Comparison of ENCODE assay signal across 23 cellular contexts in the genomic region with DNA sequence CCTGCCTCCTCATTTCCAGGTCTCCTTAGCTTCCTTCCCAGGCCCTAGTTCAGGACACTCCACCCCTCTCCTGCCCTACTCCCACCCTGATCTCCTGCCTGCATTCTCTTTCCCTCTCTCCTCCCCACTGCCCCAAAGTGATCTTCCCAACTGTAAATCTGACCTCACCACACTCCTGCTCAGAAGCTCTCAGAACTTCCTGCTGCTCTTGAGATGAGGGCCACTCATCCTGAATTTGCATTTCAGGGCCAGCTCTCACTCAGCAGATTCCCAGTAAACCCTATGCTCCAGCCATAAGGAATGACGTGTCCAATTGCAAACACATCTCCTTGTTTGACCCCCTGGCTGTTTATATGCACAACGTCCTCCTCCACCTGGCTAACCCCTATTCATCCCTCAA.
"Had no signal": no experiment of that assay in that cellular context is flagged by ENCODE, and none has a peak within 500 bp of the region (broad histone marks: within the 10 kb centered on the region; RNA-seq: fewer than 3 reads in every experiment).

No MANE protein-coding gene starts in this region.

- H3K4me1 ChIP-seq: esophagus squamous epithelium, gastrocnemius medialis, testis, vagina had no signal

- H3K27me3 Mint-ChIP-seq: activated CD4-positive, alpha-beta memory T cell treated with anti-CD3 and anti-CD28 coated beads, Interleukin-2, amount 10 ng/mL, durations not matched to agents 7 days and 5 days had no signal

- H3K27ac Mint-ChIP-seq: activated CD4-positive, alpha-beta memory T cell treated with anti-CD3 and anti-CD28 coated beads, Interleukin-2, amount 10 ng/mL, durations not matched to agents 7 days and 5 days; activated naive CD4-positive, alpha-beta T cell treated with anti-CD3 and anti-CD28 coated beads for 36 hours; activated naive CD8-positive, alpha-beta T cell treated with anti-CD3 and anti-CD28 coated beads, Interleukin-2, amount 10 ng/mL, durations not matched to agents 7 days and 5 days; activated T-cell treated with anti-CD3 and anti-CD28 coated beads, Interleukin-2, amount 50 U/mL, for 72 hours; endodermal cell; memory B cell; nephron; stimulated activated naive B cell treated with anti-CD40 and anti-IgM and Interleukin-4, amounts not matched to agents 10 μg/mL and 1 μg/mL and 100 μg/mL, for 72 hours had no signal

- H3K36me3 Mint-ChIP-seq: activated naive CD8-positive, alpha-beta T cell treated with anti-CD3 and anti-CD28 coated beads, Interleukin-2, amount 10 ng/mL, durations not matched to agents 7 days and 5 days; memory B cell; stimulated activated naive B cell treated with anti-CD40 and anti-IgM and Interleukin-4, amounts not matched to agents 10 μg/mL and 1 μg/mL and 100 μg/mL, for 72 hours had no signal

- DNase-seq: activated CD4-positive, alpha-beta memory T cell treated with anti-CD3 and anti-CD28 coated beads, Interleukin-2, amount 10 ng/mL, durations not matched to agents 7 days and 5 days; activated CD4-positive, alpha-beta T cell treated with anti-CD3 and anti-CD28 coated beads for 48 hours; activated effector memory CD4-positive, alpha-beta T cell treated with Interleukin-2 at 50 U/mL for 16 hours; activated naive CD4-positive, alpha-beta T cell treated with anti-CD3 and anti-CD28 coated beads for 36 hours; activated naive CD8-positive, alpha-beta T cell treated with anti-CD3 and anti-CD28 coated beads, Interleukin-2, amount 10 ng/mL, durations not matched to agents 7 days and 5 days; activated T-cell treated with anti-CD3 and anti-CD28 coated beads, Interleukin-2, amount 50 U/mL, for 72 hours; amygdala; cortex of kidney; endodermal cell; esophagus squamous epithelium; gastrocnemius medialis; left ventricle myocardium superior; occipital lobe; posterior cingulate gyrus; retina; stimulated activated CD4-positive, alpha-beta T cell treated with anti-CD3 and anti-CD28 coated beads, Interleukin-2, amount 100 ng/mL, for 48 hours; stimulated activated CD8-positive, alpha-beta memory T cell treated with anti-CD3 and anti-CD28 coated beads, Interleukin-4, amount 100 ng/mL, for 48 hours; stimulated activated naive B cell treated with anti-CD40 and anti-IgM and Interleukin-4, amounts not matched to agents 10 μg/mL and 1 μg/mL and 100 μg/mL, for 72 hours; testis; trophoblast cell had no signal

- H3K4me3 ChIP-seq: esophagus squamous epithelium, gastrocnemius medialis, testis, vagina had no signal

- H3K9me3 Mint-ChIP-seq: activated CD4-positive, alpha-beta memory T cell treated with anti-CD3 and anti-CD28 coated beads, Interleukin-2, amount 10 ng/mL, durations not matched to agents 7 days and 5 days; activated naive CD4-positive, alpha-beta T cell treated with anti-CD3 and anti-CD28 coated beads for 36 hours; activated naive CD8-positive, alpha-beta T cell treated with anti-CD3 and anti-CD28 coated beads, Interleukin-2, amount 10 ng/mL, durations not matched to agents 7 days and 5 days; activated T-cell treated with anti-CD3 and anti-CD28 coated beads, Interleukin-2, amount 50 U/mL, for 72 hours; endodermal cell; nephron had no signal

- H3K27ac ChIP-seq: esophagus squamous epithelium, gastrocnemius medialis, testis, vagina had no signal

- H3K36me3 ChIP-seq: esophagus squamous epithelium, gastrocnemius medialis, vagina had no signal

- H3K9me3 ChIP-seq: esophagus squamous epithelium, gastrocnemius medialis, testis, vagina had no signal

- H3K4me3 Mint-ChIP-seq: activated CD4-positive, alpha-beta memory T cell treated with anti-CD3 and anti-CD28 coated beads, Interleukin-2, amount 10 ng/mL, durations not matched to agents 7 days and 5 days; activated naive CD4-positive, alpha-beta T cell treated with anti-CD3 and anti-CD28 coated beads for 36 hours; activated naive CD8-positive, alpha-beta T cell treated with anti-CD3 and anti-CD28 coated beads, Interleukin-2, amount 10 ng/mL, durations not matched to agents 7 days and 5 days; activated T-cell treated with anti-CD3 and anti-CD28 coated beads, Interleukin-2, amount 50 U/mL, for 72 hours; endodermal cell; memory B cell; nephron; stimulated activated naive B cell treated with anti-CD40 and anti-IgM and Interleukin-4, amounts not matched to agents 10 μg/mL and 1 μg/mL and 100 μg/mL, for 72 hours had no signal

- H3K4me1 Mint-ChIP-seq: activated CD4-positive, alpha-beta memory T cell treated with anti-CD3 and anti-CD28 coated beads, Interleukin-2, amount 10 ng/mL, durations not matched to agents 7 days and 5 days; activated naive CD8-positive, alpha-beta T cell treated with anti-CD3 and anti-CD28 coated beads, Interleukin-2, amount 10 ng/mL, durations not matched to agents 7 days and 5 days; memory B cell; stimulated activated naive B cell treated with anti-CD40 and anti-IgM and Interleukin-4, amounts not matched to agents 10 μg/mL and 1 μg/mL and 100 μg/mL, for 72 hours had no signal
